ENCODE assay signal across 14 cellular contexts in the genomic region with DNA sequence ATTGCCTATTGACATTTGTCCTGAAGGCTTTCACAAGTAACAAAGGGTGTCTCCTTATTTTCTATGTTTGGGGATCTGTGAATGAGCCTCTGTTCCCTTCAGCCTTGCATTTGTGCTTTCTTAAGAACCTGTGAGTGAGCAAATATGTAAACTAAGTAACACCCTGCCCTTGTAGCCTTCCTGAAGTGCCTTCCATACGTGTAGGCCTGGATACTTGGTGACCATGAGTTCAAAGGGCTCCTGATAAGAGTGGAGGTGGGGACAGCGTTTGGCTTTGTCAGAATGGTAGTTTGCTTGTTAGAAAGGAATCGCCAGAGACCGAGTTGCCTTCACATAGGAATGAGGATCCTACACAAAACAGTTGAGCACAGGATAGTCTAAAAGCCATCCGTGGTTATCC. TPM values are rescaled to one million over a fixed set of nuclear protein-coding genes. Genes with fewer than 3 reads are reported as not detected.
DNase-seq lines count a peak whose midpoint lies in the region; ATAC-seq and TF ChIP-seq lines count a peak whose summit lies in the region.
"Had no signal": no experiment of that assay in that cellular context is flagged by ENCODE, and none has a peak within 500 bp of the region (broad histone marks: within the 10 kb centered on the region; RNA-seq: fewer than 3 reads in every experiment).

No MANE protein-coding gene starts in this region.

- peak overlapping the region; percentile 56 for H3K27ac Mint-ChIP-seq in activated naive CD4-positive, alpha-beta T cell treated with anti-CD3 and anti-CD28 coated beads, Interleukin-2, amount 50 U/mL, for 24 hours
- peak overlapping the region; percentile 32 for H3K27ac Mint-ChIP-seq in activated CD4-positive, alpha-beta memory T cell treated with anti-CD3 and anti-CD28 coated beads, Interleukin-2, amount 10 ng/mL, durations not matched to agents 7 days and 5 days

- H3K27me3 ChIP-seq in lower lobe of right lung (ENCODE audit: low read depth) (no peaks in the 10 kb centered on the region), suprapubic skin (no peaks in the 10 kb centered on the region)

- 81% methylated on average over 5 of the region's 5 CpGs for WGBS in suprapubic skin

- H3K36me3 ChIP-seq in lower lobe of right lung (peaks cover 97% of the 10 kb centered on the region), suprapubic skin (peaks cover 79% of the 10 kb centered on the region)

- no peak for DNase-seq in activated naive CD4-positive, alpha-beta T cell treated with anti-CD3 and anti-CD28 coated beads, Interleukin-2, amount 50 U/mL, for 16 hours
- no peak for DNase-seq in activated CD4-positive, alpha-beta memory T cell treated with anti-CD3 and anti-CD28 coated beads, Interleukin-2, amount 10 ng/mL, durations not matched to agents 7 days and 5 days
- DNase-seq in lower lobe of right lung (no peak), suprapubic skin (ENCODE audit: low spot score in 2 of 2) (no peak), UCSD-AML1 (lab: John Stamatoyannopoulos, UW; ENCODE audit: unreplicated experiment) (no peak), HuH-7 (ENCODE audit: low spot score) (no peak)
- DNase-seq: DMS153; left ventricle myocardium superior; NCI-H524 treated with DMSO at 0.1 percent for 48 hours; stimulated activated naive CD4-positive, alpha-beta T cell treated with Interleukin-2 at 50 U/mL for 16 hours had no signal

- H3K4me1 ChIP-seq in lower lobe of right lung: peaks cover 58% of the 10 kb centered on the region
- H3K4me1 ChIP-seq in suprapubic skin: peaks cover 47% of the 10 kb centered on the region
- H3K4me1 ChIP-seq: HAP-1 had no signal

- H3K4me3 ChIP-seq in lower lobe of right lung (no peak overlapping the region), suprapubic skin (no peak overlapping the region)
- H3K4me3 ChIP-seq: HAP-1 had no signal

- no peaks in the 10 kb centered on the region for H3K9me3 Mint-ChIP-seq in activated naive CD4-positive, alpha-beta T cell treated with anti-CD3 and anti-CD28 coated beads, Interleukin-2, amount 50 U/mL, for 24 hours
- no peaks in the 10 kb centered on the region for H3K9me3 Mint-ChIP-seq in activated CD4-positive, alpha-beta memory T cell treated with anti-CD3 and anti-CD28 coated beads, Interleukin-2, amount 10 ng/mL, durations not matched to agents 7 days and 5 days

- no peak for TF ChIP-seq POLR2A in suprapubic skin (IDR thresholded peaks at IDR 0.05)

- peak overlapping the region; percentile 86 for H3K27ac ChIP-seq in lower lobe of right lung
- peak overlapping the region; percentile 89 for H3K27ac ChIP-seq in suprapubic skin
- H3K27ac ChIP-seq: HL-60 had no signal

- peak; percentile 49 to 70 for ATAC-seq in lower lobe of right lung
- no peak for ATAC-seq in GM19463 (IDR thresholded peaks at IDR 0.05; ENCODE audit: unreplicated experiment)
- ATAC-seq: left ventricle myocardium superior had no signal

- intact Hi-C loops in lower lobe of right lung (cut with DNase I): no loop called here

- H3K4me1 Mint-ChIP-seq in activated naive CD4-positive, alpha-beta T cell treated with anti-CD3 and anti-CD28 coated beads, Interleukin-2, amount 50 U/mL, for 24 hours: peaks cover 53% of the 10 kb centered on the region
- H3K4me1 Mint-ChIP-seq in activated CD4-positive, alpha-beta memory T cell treated with anti-CD3 and anti-CD28 coated beads, Interleukin-2, amount 10 ng/mL, durations not matched to agents 7 days and 5 days: peaks cover 63% of the 10 kb centered on the region

- H3K27me3 Mint-ChIP-seq in activated naive CD4-positive, alpha-beta T cell treated with anti-CD3 and anti-CD28 coated beads, Interleukin-2, amount 50 U/mL, for 24 hours: no peaks in the 10 kb centered on the region
- H3K27me3 Mint-ChIP-seq in activated CD4-positive, alpha-beta memory T cell treated with anti-CD3 and anti-CD28 coated beads, Interleukin-2, amount 10 ng/mL, durations not matched to agents 7 days and 5 days: no peaks in the 10 kb centered on the region

- TF ChIP-seq EP300 in suprapubic skin (IDR thresholded peaks at IDR 0.05): no peak

- H3K4me3 Mint-ChIP-seq in activated naive CD4-positive, alpha-beta T cell treated with anti-CD3 and anti-CD28 coated beads, Interleukin-2, amount 50 U/mL, for 24 hours: no peak overlapping the region
- H3K4me3 Mint-ChIP-seq in activated CD4-positive, alpha-beta memory T cell treated with anti-CD3 and anti-CD28 coated beads, Interleukin-2, amount 10 ng/mL, durations not matched to agents 7 days and 5 days: no peak overlapping the region

- TF ChIP-seq CTCF in lower lobe of right lung (IDR thresholded peaks at IDR 0.05): no peak
- no peak for TF ChIP-seq CTCF in suprapubic skin (IDR thresholded peaks at IDR 0.05)

- H3K9me3 ChIP-seq in lower lobe of right lung: no peaks in the 10 kb centered on the region
- H3K9me3 ChIP-seq in suprapubic skin: no peaks in the 10 kb centered on the region
- H3K9me3 ChIP-seq: HAP-1 had no signal

- POLR2A ChIA-PET in activated CD4-positive, alpha-beta memory T cell treated with anti-CD3 and anti-CD28 coated beads, Interleukin-2, amount 10 ng/mL, durations not matched to agents 7 days and 5 days (lab: Charles Lee): interaction anchor here (1.5 to 18.4 kb wide), 4 partner anchors 10 to 32 kb away, joined by 3 to 348 read pairs (median 34); partner anchors contain the start of genes CCDC97 and HNRNPUL1

- CTCF ChIA-PET in activated CD4-positive, alpha-beta memory T cell treated with anti-CD3 and anti-CD28 coated beads, Interleukin-2, amount 10 ng/mL, durations not matched to agents 7 days and 5 days (lab: Charles Lee): interaction anchor here (1.2 kb wide), 1 partner anchor 13 kb away, joined by 4 read pairs; no protein-coding TSS in a partner anchor

- peaks cover 19% of the 10 kb centered on the region for H3K36me3 Mint-ChIP-seq in activated naive CD4-positive, alpha-beta T cell treated with anti-CD3 and anti-CD28 coated beads, Interleukin-2, amount 50 U/mL, for 24 hours
- H3K36me3 Mint-ChIP-seq in activated CD4-positive, alpha-beta memory T cell treated with anti-CD3 and anti-CD28 coated beads, Interleukin-2, amount 10 ng/mL, durations not matched to agents 7 days and 5 days (ENCODE audit: low read depth): peaks cover 94% of the 10 kb centered on the region

RNA-seq across cellular contexts. Expression of gene CCDC97, which starts 14.5 kb away (rescaled TPM):
- total RNA-seq in activated CD4-positive, alpha-beta memory T cell treated with anti-CD3 and anti-CD28 coated beads, Interleukin-2, amount 10 ng/mL, durations not matched to agents 7 days and 5 days: 10 to 100 TPM; 43.0 to 43.4 TPM
- total RNA-seq in lower lobe of right lung (30.3 TPM), suprapubic skin (10 to 100 TPM; 13.4 to 30.0 (median 18.5) TPM)

RNA-seq across cellular contexts. Expression of gene HNRNPUL1, which starts 31.3 kb away (rescaled TPM):
- total RNA-seq in activated CD4-positive, alpha-beta memory T cell treated with anti-CD3 and anti-CD28 coated beads, Interleukin-2, amount 10 ng/mL, durations not matched to agents 7 days and 5 days: 100 to 1,000 TPM; 373 to 398 TPM
- 191 TPM for total RNA-seq in lower lobe of right lung
- 100 to 1,000 TPM; 140 to 213 (median 188) TPM for total RNA-seq in suprapubic skin

RNA-seq across cellular contexts. Expression of gene TGFB1, which starts 58.2 kb away (rescaled TPM):
- total RNA-seq in activated CD4-positive, alpha-beta memory T cell treated with anti-CD3 and anti-CD28 coated beads, Interleukin-2, amount 10 ng/mL, durations not matched to agents 7 days and 5 days: 100 to 1,000 TPM; 236 to 247 TPM
- 114 TPM for total RNA-seq in lower lobe of right lung
- 10 to 100 TPM; 16.4 to 19.9 (median 17.4) TPM for total RNA-seq in suprapubic skin
